Comparison of ENCODE assay signal across 35 cellular contexts in the genomic region with DNA sequence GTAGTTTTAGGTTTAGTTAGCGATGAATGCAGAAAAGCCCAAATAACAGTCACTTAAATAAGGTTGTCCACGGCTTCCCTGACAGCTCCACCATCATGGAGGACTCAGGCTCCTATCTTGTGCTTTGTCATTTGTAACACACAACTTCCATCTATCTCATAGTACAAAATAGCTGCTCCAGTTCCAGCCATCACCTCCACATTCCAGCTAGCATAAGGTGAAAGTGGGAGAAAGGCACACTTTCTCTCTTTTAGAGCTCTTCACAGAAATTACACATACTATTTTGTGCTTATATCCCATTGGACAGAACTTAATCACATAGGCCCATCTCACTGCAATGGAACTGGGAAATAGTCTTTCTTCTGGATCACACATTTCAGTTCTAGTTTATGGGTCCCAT. TPM values are rescaled to one million over a fixed set of nuclear protein-coding genes. Genes with fewer than 3 reads are reported as not detected.
"Had no signal": no experiment of that assay in that cellular context is flagged by ENCODE, and none has a peak within 500 bp of the region (broad histone marks: within the 10 kb centered on the region; RNA-seq: fewer than 3 reads in every experiment).

No MANE protein-coding gene starts in this region.

- H3K9me3 ChIP-seq: ascending aorta, breast epithelium had no signal

- H3K27me3 ChIP-seq: ascending aorta, breast epithelium had no signal

- ATAC-seq: activated CD8-positive, alpha-beta T cell treated with anti-CD3 and anti-CD28 coated beads for 36 hours; activated naive CD8-positive, alpha-beta T cell treated with anti-CD3 and anti-CD28 coated beads, Interleukin-2, amount 50 U/mL, for 24 hours; activated T-cell treated with anti-CD3 and anti-CD28 coated beads, Interleukin-2, amount 50 U/mL, for 4 hours; activated T-cell treated with anti-CD3 and anti-CD28 coated beads, Interleukin-2, amount 50 U/mL, for 72 hours; activated T-helper 17 cell treated with anti-CD3 and anti-CD28 coated beads, Interleukin-2, amount 50 U/mL, for 72 hours had no signal

- H3K27me3 Mint-ChIP-seq: activated CD8-positive, alpha-beta T cell treated with anti-CD3 and anti-CD28 coated beads for 36 hours had no signal

- FAIRE-seq: TTC549 had no signal

- H3K4me1 Mint-ChIP-seq: activated B cell treated with CpG ODN at 0.5 μM for 24 hours; activated CD4-positive, alpha-beta T cell treated with anti-CD3 and anti-CD28 coated beads, Interleukin-2, amount 10 ng/mL, durations not matched to agents 24 days and 14 days; activated naive CD8-positive, alpha-beta T cell treated with anti-CD3 and anti-CD28 coated beads, Interleukin-2, amount 10 ng/mL, durations not matched to agents 7 days and 5 days; activated naive CD8-positive, alpha-beta T cell treated with anti-CD3 and anti-CD28 coated beads, Interleukin-2, amount 50 U/mL, for 24 hours; activated T-helper 17 cell treated with anti-CD3 and anti-CD28 coated beads, Interleukin-2, amount 50 U/mL, for 72 hours had no signal

- H3K4me1 ChIP-seq: breast epithelium had no signal

- H3K27ac Mint-ChIP-seq: activated B cell treated with CpG ODN at 0.5 μM for 24 hours; activated CD4-positive, alpha-beta memory T cell treated with anti-CD3 and anti-CD28 coated beads for 36 hours; activated CD4-positive, alpha-beta T cell treated with anti-CD3 and anti-CD28 coated beads, Interleukin-2, amount 10 ng/mL, durations not matched to agents 24 days and 14 days; activated CD8-positive, alpha-beta T cell treated with anti-CD3 and anti-CD28 coated beads for 36 hours; activated naive CD4-positive, alpha-beta T cell treated with anti-CD3 and anti-CD28 coated beads for 36 hours; activated naive CD8-positive, alpha-beta T cell; activated naive CD8-positive, alpha-beta T cell treated with anti-CD3 and anti-CD28 coated beads, Interleukin-2, amount 10 ng/mL, durations not matched to agents 7 days and 5 days; activated naive CD8-positive, alpha-beta T cell treated with anti-CD3 and anti-CD28 coated beads, Interleukin-2, amount 50 U/mL, for 24 hours; activated T-cell treated with anti-CD3 and anti-CD28 coated beads, Interleukin-2, amount 50 U/mL, for 72 hours; activated T-helper 1 cell treated with anti-CD3 and anti-CD28 coated beads, Interleukin-12 subunit alpha, Interleukin-12 subunit beta, Interleukin-2, Interleukin-4 antibody, amounts not matched to agents 30 ng/mL and 10 ng/mL and 1 ng/mL, durations not matched to agents 14 hours and 24 hours and 36 hours; activated T-helper 17 cell treated with anti-CD3 and anti-CD28 coated beads, Interleukin-2, amount 50 U/mL, for 72 hours; brain; T-helper 1 cell treated with Interleukin-12 subunit alpha and Interleukin-12 subunit beta and Interleukin-4 antibody, amounts not matched to agents 30 μg/mL and 1 μg/mL, for 36 hours; T-helper 2 cell treated with Interferon-gamma antibody and Interleukin-4, amounts not matched to agents 5 μg/mL and 100 μg/mL, for 36 hours had no signal

- DNase-seq: activated B cell treated with CpG ODN at 0.5 μM for 24 hours; activated CD4-positive, alpha-beta memory T cell treated with anti-CD3 and anti-CD28 coated beads for 36 hours; activated CD4-positive, alpha-beta T cell treated with anti-CD3 and anti-CD28 coated beads for 4 hours; activated CD4-positive, alpha-beta T cell treated with anti-CD3 and anti-CD28 coated beads, Interleukin-2, amount 10 ng/mL, durations not matched to agents 24 days and 14 days; activated CD4-positive, alpha-beta T cell treated with anti-CD3 and anti-CD28 coated beads, Interleukin-2, amount 50 U/mL, for 1 hour; activated CD4-positive, alpha-beta T cell treated with anti-CD3 and anti-CD28 coated beads, Interleukin-2, amount 50 U/mL, for 4 hours; activated CD4-positive, CD25-positive, alpha-beta regulatory T cell treated with anti-CD3 and anti-CD28 coated beads, Interleukin-2, amount 50 U/mL, for 72 hours; activated CD8-positive, alpha-beta memory T cell treated with anti-CD3 and anti-CD28 coated beads, Interleukin-2, amount 50 U/mL, for 4 hours; activated CD8-positive, alpha-beta T cell treated with anti-CD3 and anti-CD28 coated beads for 36 hours; activated effector memory CD4-positive, alpha-beta T cell treated with anti-CD3 and anti-CD28 coated beads, Interleukin-2, amount 50 U/mL, for 16 hours; activated gamma-delta T cell treated with Interleukin-2 at 50 U/mL for 16 hours; activated naive CD4-positive, alpha-beta T cell; activated naive CD4-positive, alpha-beta T cell treated with anti-CD3 and anti-CD28 coated beads for 36 hours; activated naive CD4-positive, alpha-beta T cell treated with anti-CD3 and anti-CD28 coated beads, Interleukin-2, amount 50 U/mL, for 16 hours; activated naive CD8-positive, alpha-beta T cell treated with anti-CD3 and anti-CD28 coated beads, Interleukin-2, amount 10 ng/mL, durations not matched to agents 7 days and 5 days; activated naive CD8-positive, alpha-beta T cell treated with anti-CD3 and anti-CD28 coated beads, Interleukin-2, amount 50 U/mL, for 24 hours; activated T-cell treated with anti-CD3 and anti-CD28 coated beads for 4 hours; activated T-cell treated with anti-CD3 and anti-CD28 coated beads, Interleukin-2, amount 50 U/mL, for 1 hour; activated T-cell treated with anti-CD3 and anti-CD28 coated beads, Interleukin-2, amount 50 U/mL, for 4 hours; activated T-cell treated with anti-CD3 and anti-CD28 coated beads, Interleukin-2, amount 50 U/mL, for 72 hours; amygdala; anterior cingulate cortex; central memory CD4-positive, alpha-beta T cell; T-helper 1 cell; T-helper 2 cell; T-helper 9 cell had no signal

- H3K36me3 ChIP-seq: ascending aorta, breast epithelium had no signal

- H3K4me3 ChIP-seq: ascending aorta, breast epithelium had no signal

- H3K27ac ChIP-seq: ascending aorta, breast epithelium had no signal

- H3K36me3 Mint-ChIP-seq: activated CD4-positive, alpha-beta memory T cell treated with anti-CD3 and anti-CD28 coated beads for 36 hours; activated naive CD8-positive, alpha-beta T cell treated with anti-CD3 and anti-CD28 coated beads, Interleukin-2, amount 10 ng/mL, durations not matched to agents 7 days and 5 days had no signal

- H3K4me3 Mint-ChIP-seq: activated B cell treated with CpG ODN at 0.5 μM for 24 hours; activated CD4-positive, alpha-beta memory T cell treated with anti-CD3 and anti-CD28 coated beads for 36 hours; activated CD4-positive, alpha-beta T cell treated with anti-CD3 and anti-CD28 coated beads, Interleukin-2, amount 10 ng/mL, durations not matched to agents 24 days and 14 days; activated CD8-positive, alpha-beta T cell treated with anti-CD3 and anti-CD28 coated beads for 36 hours; activated naive CD4-positive, alpha-beta T cell treated with anti-CD3 and anti-CD28 coated beads for 36 hours; activated naive CD8-positive, alpha-beta T cell; activated naive CD8-positive, alpha-beta T cell treated with anti-CD3 and anti-CD28 coated beads, Interleukin-2, amount 10 ng/mL, durations not matched to agents 7 days and 5 days; activated naive CD8-positive, alpha-beta T cell treated with anti-CD3 and anti-CD28 coated beads, Interleukin-2, amount 50 U/mL, for 24 hours; activated T-cell treated with anti-CD3 and anti-CD28 coated beads, Interleukin-2, amount 50 U/mL, for 4 hours; activated T-cell treated with anti-CD3 and anti-CD28 coated beads, Interleukin-2, amount 50 U/mL, for 72 hours; activated T-helper 1 cell treated with anti-CD3 and anti-CD28 coated beads, Interleukin-12 subunit alpha, Interleukin-12 subunit beta, Interleukin-2, Interleukin-4 antibody, amounts not matched to agents 30 ng/mL and 10 ng/mL and 1 ng/mL, durations not matched to agents 14 hours and 24 hours and 36 hours; activated T-helper 17 cell treated with anti-CD3 and anti-CD28 coated beads, Interleukin-2, amount 50 U/mL, for 72 hours; brain; T-helper 1 cell treated with Interleukin-12 subunit alpha and Interleukin-12 subunit beta and Interleukin-4 antibody, amounts not matched to agents 30 μg/mL and 1 μg/mL, for 36 hours; T-helper 2 cell treated with Interferon-gamma antibody and Interleukin-4, amounts not matched to agents 5 μg/mL and 100 μg/mL, for 36 hours had no signal

- H3K9me3 Mint-ChIP-seq: activated CD4-positive, alpha-beta T cell treated with anti-CD3 and anti-CD28 coated beads, Interleukin-2, amount 10 ng/mL, durations not matched to agents 24 days and 14 days; activated T-helper 1 cell treated with anti-CD3 and anti-CD28 coated beads, Interleukin-12 subunit alpha, Interleukin-12 subunit beta, Interleukin-2, Interleukin-4 antibody, amounts not matched to agents 30 ng/mL and 10 ng/mL and 1 ng/mL, durations not matched to agents 14 hours and 24 hours and 36 hours; T-helper 2 cell treated with Interferon-gamma antibody and Interleukin-4, amounts not matched to agents 5 μg/mL and 100 μg/mL, for 36 hours had no signal

RNA-seq across cellular contexts. Expression of a gene that starts 8.7 kb away (rescaled TPM):
- total RNA-seq: activated B cell treated with CpG ODN at 0.5 μM for 24 hours; activated naive CD8-positive, alpha-beta T cell treated with anti-CD3 and anti-CD28 coated beads, Interleukin-2, amount 10 ng/mL, durations not matched to agents 7 days and 5 days had no signal

RNA-seq across cellular contexts. Expression of a gene that starts 32.8 kb away (rescaled TPM):
- total RNA-seq: ascending aorta had no signal
